22 cellular contexts compared by ENCODE assay signal in genomic region chr4:186249785-186250739, GRCh38. TPM values are rescaled to one million over a fixed set of nuclear protein-coding genes. Genes with fewer than 3 reads are reported as not detected.
DNase-seq lines count a peak whose midpoint lies in the region; ATAC-seq and TF ChIP-seq lines count a peak whose summit lies in the region.
"Had no signal": no experiment of that assay in that cellular context is flagged by ENCODE, and none has a peak within 500 bp of the region (broad histone marks: within the 10 kb centered on the region; RNA-seq: fewer than 3 reads in every experiment).

No MANE protein-coding gene starts in this region.

- peaks cover 0 to 5% (median 0%) of the 10 kb centered on the region in 6 donors for H3K9me3 Mint-ChIP-seq in immature natural killer cell
- H3K9me3 Mint-ChIP-seq: dendritic cell treated with granulocyte-macrophage colony-stimulating factor and Interleukin-4, amounts not matched to agents 40 ng/mL and 50 ng/mL, for 4 days had no signal

- no peaks in the 10 kb centered on the region for H3K9me3 ChIP-seq in RWPE2 (ENCODE audit: severe bottlenecking)

- TF ChIP-seq CTCF in RWPE2 (IDR thresholded peaks at IDR 0.05; ENCODE audit: poor library complexity, severe bottlenecking) (no peak), fibroblast of mammary gland (conservative IDR thresholded peaks at IDR 0.05; ENCODE audit: control insufficient read depth, insufficient read depth, low read depth, low read length) (no peak)

- no peak overlapping the region for H3K27ac ChIP-seq in RWPE2 (ENCODE audit: poor library complexity, severe bottlenecking)
- H3K27ac ChIP-seq: PC-9, skin epidermis had no signal

- no peaks in the 10 kb centered on the region for H3K4me1 Mint-ChIP-seq in immature natural killer cell
- H3K4me1 Mint-ChIP-seq: activated CD4-positive, alpha-beta T cell treated with anti-CD3 and anti-CD28 coated beads for 36 hours; naive B cell had no signal

- DNase-seq in H7 (peak; percentile 46), RWPE2 (ENCODE audit: low spot score) (no peak), fibroblast of mammary gland (ENCODE audit: low read depth) (peak; percentile 29), left lobe of liver (ENCODE audit: low spot score) (no peak), immature natural killer cell (no peak), globus pallidus (ENCODE audit: low spot score) (no peak), KBM-7 (no peak)
- DNase-seq: activated CD4-positive, alpha-beta T cell treated with anti-CD3 and anti-CD28 coated beads for 36 hours; activated CD8-positive, alpha-beta memory T cell treated with anti-CD3 and anti-CD28 coated beads, Interleukin-2, amount 50 U/mL, for 48 hours; AML-193; erythroblast; hypothalamus; naive B cell; NCI-H1048; NCI-H526 treated with DMSO at 0.1 percent for 48 hours; PC-9; posterior cingulate gyrus; T1000 had no signal

- H3K27ac Mint-ChIP-seq in immature natural killer cell, result no peak overlapping the region
- H3K27ac Mint-ChIP-seq: activated CD4-positive, alpha-beta T cell treated with anti-CD3 and anti-CD28 coated beads for 36 hours; dendritic cell treated with granulocyte-macrophage colony-stimulating factor and Interleukin-4, amounts not matched to agents 40 ng/mL and 50 ng/mL, for 4 days; naive B cell had no signal

- peaks cover 0 to 1% (median 0%) of the 10 kb centered on the region in 3 donors for H3K27me3 Mint-ChIP-seq in immature natural killer cell (ENCODE audit: low read depth in 3 of 3)
- H3K27me3 Mint-ChIP-seq: activated CD4-positive, alpha-beta T cell treated with anti-CD3 and anti-CD28 coated beads for 36 hours; dendritic cell treated with granulocyte-macrophage colony-stimulating factor and Interleukin-4, amounts not matched to agents 40 ng/mL and 50 ng/mL, for 4 days had no signal

- ATAC-seq in RWPE2 (ENCODE audit: low read depth) (peak; percentile 86), left lobe of liver (peak; percentile 18), HG03025 (IDR thresholded peaks at IDR 0.05; ENCODE audit: low FRiP score, unreplicated experiment) (no peak)
- ATAC-seq: activated CD4-positive, alpha-beta T cell treated with anti-CD3 and anti-CD28 coated beads for 36 hours had no signal

- H3K36me3 ChIP-seq in H7 (replicated peaks; ENCODE audit: control insufficient read depth, insufficient read depth, low read length) (no peaks in the 10 kb centered on the region), RWPE2 (ENCODE audit: low read depth) (no peaks in the 10 kb centered on the region)

- H3K4me3 ChIP-seq in H7 (ENCODE audit: insufficient read depth, low read depth, low read length), result no peak overlapping the region
- H3K4me3 ChIP-seq in RWPE2 (ENCODE audit: severe bottlenecking), result no peak overlapping the region
- H3K4me3 ChIP-seq in fibroblast of mammary gland (ENCODE audit: control insufficient read depth, low read depth, low read length), result no peak overlapping the region
- H3K4me3 ChIP-seq: PC-9, skin epidermis had no signal

- no peak overlapping the region for H3K4me3 Mint-ChIP-seq in immature natural killer cell
- H3K4me3 Mint-ChIP-seq: activated CD4-positive, alpha-beta T cell treated with anti-CD3 and anti-CD28 coated beads for 36 hours; dendritic cell treated with granulocyte-macrophage colony-stimulating factor and Interleukin-4, amounts not matched to agents 40 ng/mL and 50 ng/mL, for 4 days; naive B cell had no signal

- H3K27me3 ChIP-seq in H7 (ENCODE audit: control insufficient read depth, insufficient read depth, low read length), result no peaks in the 10 kb centered on the region
- no peaks in the 10 kb centered on the region for H3K27me3 ChIP-seq in RWPE2 (ENCODE audit: insufficient read depth, poor library complexity, severe bottlenecking)

- in situ Hi-C loops in KBM-7 (cut with MboI; ENCODE audit: low pct_unique_long_range_greater_than_20kb, low sequenced_read_pairs), result no loop called here

- peaks cover 19 to 30% (median 23%) of the 10 kb centered on the region in 3 donors for H3K36me3 Mint-ChIP-seq in immature natural killer cell

- H3K4me1 ChIP-seq in RWPE2 (ENCODE audit: insufficient read depth, poor library complexity, severe bottlenecking), result no peaks in the 10 kb centered on the region

RNA-seq across cellular contexts. Expression of gene F11, which starts 15.9 kb away (rescaled TPM):
- total RNA-seq in H7 (2014; rRNA removed; shearing (Covaris generic)), result 0.28 and 0.30 TPM in 2 replicates
- 171 TPM for total RNA-seq in left lobe of liver
- not detected for polyA plus RNA-seq in immature natural killer cell
- total RNA-seq: activated CD4-positive, alpha-beta T cell treated with anti-CD3 and anti-CD28 coated beads for 36 hours; lower leg skin; PC-9 had no signal

RNA-seq across cellular contexts. Expression of gene KLKB1, which starts 22.8 kb away (rescaled TPM):
- total RNA-seq in H7 (2014; rRNA removed; shearing (Covaris generic)), result 11.8 and 16.3 TPM in 2 replicates
- 102 TPM for total RNA-seq in left lobe of liver
- polyA plus RNA-seq in immature natural killer cell, result not detected
- total RNA-seq: activated CD4-positive, alpha-beta T cell treated with anti-CD3 and anti-CD28 coated beads for 36 hours; PC-9 had no signal

RNA-seq across cellular contexts. Expression of gene CYP4V2, which starts 58.7 kb away (rescaled TPM):
- total RNA-seq in H7 (2014; rRNA removed; shearing (Covaris generic)), result 2.9 and 3.3 TPM in 2 replicates
- 103 TPM for total RNA-seq in left lobe of liver
- 10 to 100 TPM; 26.0 to 43.5 (median 37.6) TPM for polyA plus RNA-seq in immature natural killer cell

Comparison
In these comparisons a context has a peak if more than half of its experiments do, and no peak if none do; other contexts are left out.
1. DNase-seq: peak in H7 (single experiment) and fibroblast of mammary gland (single experiment); none in RWPE2 (single experiment), left lobe of liver (single experiment), immature natural killer cell (0 of 3), globus pallidus (single experiment) and KBM-7 (single experiment).
2. RNA of gene F11, which starts 15.9 kb away (total RNA-seq): 171 TPM in left lobe of liver (single experiment); 0.28 to 0.30 TPM in H7; every median in the first group is over 100 times any median in the second.
3. RNA of gene CYP4V2, which starts 58.7 kb away (total RNA-seq): 103 TPM in left lobe of liver (single experiment); 2.9 to 3.3 TPM in H7; every median in the first group is over 10 times any median in the second.